Comparison of ENCODE assay signal across 22 cellular contexts in genomic region chr3:143280984-143281383, GRCh38.
"Had no signal": no experiment of that assay in that cellular context is flagged by ENCODE, and none has a peak within 500 bp of the region (broad histone marks: within the 10 kb centered on the region; RNA-seq: fewer than 3 reads in every experiment).

No MANE protein-coding gene starts in this region.

- H3K27ac Mint-ChIP-seq: nephron, neural progenitor cell, progenitor cell of endocrine pancreas had no signal

- H3K4me3 Mint-ChIP-seq: nephron, neural progenitor cell had no signal

- H3K36me3 Mint-ChIP-seq: neural progenitor cell had no signal

- H3K4me1 ChIP-seq: lower lobe of right lung, neural progenitor cell, parathyroid adenoma, right atrium auricular region, testis, tibial artery, upper lobe of left lung, uterus had no signal

- H3K9me3 Mint-ChIP-seq: nephron had no signal

- ATAC-seq: left ventricle myocardium superior, lower lobe of right lung, sciatic nerve had no signal

- H3K4me3 ChIP-seq: lower lobe of right lung, neural progenitor cell, right atrium auricular region, smooth muscle cell, testis, tibial artery, upper lobe of left lung, uterus had no signal

- H3K36me3 ChIP-seq: lower lobe of right lung, neural progenitor cell, right atrium auricular region, tibial artery, upper lobe of left lung, uterus had no signal

- H3K9me3 ChIP-seq: lower lobe of right lung, right atrium auricular region, testis, tibial artery, upper lobe of left lung, uterus had no signal

- DNase-seq: cortex of kidney; foreskin melanocyte; hypothalamus; left ventricle myocardium superior; lower lobe of right lung; stimulated activated CD4-positive, alpha-beta T cell treated with anti-CD3 and anti-CD28 coated beads, Interleukin-12 subunit alpha, Interleukin-12 subunit beta, amount 100 ng/mL, for 4 hours; stimulated activated CD4-positive, alpha-beta T cell treated with anti-CD3 and anti-CD28 coated beads, Interleukin-1b, Interleukin-23, amount 100 ng/mL, for 48 hours; stimulated activated CD4-positive, alpha-beta T cell treated with anti-CD3 and anti-CD28 coated beads, Interleukin-4, amount 100 ng/mL, for 1 hour; stimulated activated CD8-positive, alpha-beta memory T cell treated with anti-CD3 and anti-CD28 coated beads, Interleukin-4, amount 100 ng/mL, for 48 hours; stimulated activated naive CD4-positive, alpha-beta T cell; substantia nigra; testis; tibial artery; upper lobe of left lung; uterus had no signal

- H3K27me3 ChIP-seq: neural progenitor cell, right atrium auricular region, testis, tibial artery, upper lobe of left lung, uterus had no signal

- H3K27me3 Mint-ChIP-seq: progenitor cell of endocrine pancreas had no signal

- H3K4me1 Mint-ChIP-seq: nephron had no signal

- H3K27ac ChIP-seq: lower lobe of right lung, neural progenitor cell, parathyroid adenoma, right atrium auricular region, testis, tibial artery, upper lobe of left lung, uterus had no signal
